In the genomic region with DNA sequence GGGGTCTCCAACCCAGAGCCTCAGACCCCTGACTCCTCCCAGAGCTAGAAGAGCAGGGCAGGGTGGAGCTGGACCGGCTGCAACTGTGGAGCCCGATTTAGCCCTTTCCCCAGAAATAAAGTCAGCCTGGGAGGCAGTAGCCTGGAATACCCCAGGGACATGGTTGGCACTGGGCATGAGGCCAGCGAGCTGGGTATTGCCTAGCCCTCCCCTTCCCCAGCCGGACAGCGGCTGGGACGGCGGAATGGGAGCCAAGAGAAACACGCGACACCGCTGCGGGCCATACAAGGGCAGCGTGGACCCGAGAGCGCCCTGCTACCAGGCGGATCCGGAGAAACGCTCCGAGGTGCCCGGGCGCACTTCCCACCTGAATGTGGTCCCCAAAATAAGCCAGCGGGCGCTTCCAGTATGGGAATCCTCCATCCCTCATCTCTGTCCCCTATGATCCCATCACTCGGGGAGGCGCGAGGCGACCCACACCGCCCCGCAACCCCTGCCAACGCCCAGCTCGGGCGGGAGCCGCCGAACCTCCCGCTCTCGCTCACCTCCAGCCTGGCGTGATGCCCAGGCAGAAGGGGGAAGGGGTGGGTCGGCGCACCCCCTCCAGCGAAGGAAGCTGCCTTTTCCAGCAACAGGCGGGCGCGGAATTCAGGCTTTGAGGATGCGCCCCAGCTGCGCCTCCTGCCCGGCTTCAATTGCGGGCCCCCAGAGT, we compare ENCODE assay signal across 8 cellular contexts.
DNase-seq lines count a peak whose midpoint lies in the region; ATAC-seq and TF ChIP-seq lines count a peak whose summit lies in the region.

No MANE protein-coding gene starts in this region.

- DNase-seq in DMS 273 (lab: John Stamatoyannopoulos, UW; ENCODE audit: unreplicated experiment), result peak; percentile 79
- peak in 48 of 56 donors; percentile 31 to 93 (median 74) for DNase-seq in amygdala (lab: John Stamatoyannopoulos, UW)
- no peak for DNase-seq in skeletal muscle cell (ENCODE audit: low read depth)
- DNase-seq in T1000 (lab: John Stamatoyannopoulos, UW), result no peak

- no peaks in the 10 kb centered on the region for H3K9me2 ChIP-seq in Loucy (replicated peaks; ENCODE audit: low read depth, low read length)

- H3F3A ChIP-seq in Loucy (ENCODE audit: low read depth), result no peaks in the 10 kb centered on the region

- H3K4me2 ChIP-seq in Loucy (ENCODE audit: low read depth, low read length, poor library complexity, severe bottlenecking), result peak overlapping the region; percentile 43

- H3K4me3 ChIP-seq in Loucy (ENCODE audit: low read length, poor library complexity, severe bottlenecking) (peak overlapping the region; percentile 38), iPS-11a (ENCODE audit: low read depth, low read length) (peak overlapping the region; percentile 72), skeletal muscle cell (ENCODE audit: low read depth, low read length) (peak overlapping the region; percentile 69)

- H3K79me2 ChIP-seq in Loucy (ENCODE audit: insufficient read depth, low read length), result no peaks in the 10 kb centered on the region

- H4K20me1 ChIP-seq in Loucy (ENCODE audit: insufficient read depth, low read length, poor library complexity, severe bottlenecking), result no peaks in the 10 kb centered on the region

- ATAC-seq in HG02840 (IDR thresholded peaks at IDR 0.05; ENCODE audit: low FRiP score, unreplicated experiment), result no peak
- ATAC-seq in HG03135 (IDR thresholded peaks at IDR 0.05; ENCODE audit: unreplicated experiment), result no peak

- H3K9ac ChIP-seq in Loucy (ENCODE audit: low read depth, low read length, poor library complexity, severe bottlenecking), result no peak overlapping the region

- peaks cover 6% of the 10 kb centered on the region for H3K27me3 ChIP-seq in Loucy (ENCODE audit: insufficient read depth, low read length, poor library complexity, severe bottlenecking)

- no peaks in the 10 kb centered on the region for H3K36me3 ChIP-seq in Loucy (ENCODE audit: insufficient read depth, low read length)

- no peaks in the 10 kb centered on the region for H3K9me3 ChIP-seq in Loucy (ENCODE audit: insufficient read depth, low read depth, low read length)

- peaks cover 11% of the 10 kb centered on the region for H3K4me1 ChIP-seq in Loucy (ENCODE audit: insufficient read depth, low read length, poor library complexity, severe bottlenecking)

- TF ChIP-seq CTCF in Loucy (conservative IDR thresholded peaks at IDR 0.05; ENCODE audit: low read length), result no peak

- no peak overlapping the region for H2AFZ ChIP-seq in Loucy (ENCODE audit: low read length)

Comparison
In these comparisons a context has a peak if more than half of its experiments do, and no peak if none do; other contexts are left out.
1. DNase-seq: peak in DMS 273 (single experiment) and amygdala (48 of 56); none in skeletal muscle cell (single experiment) and T1000 (single experiment).
2. Peak in every context shown above with its lines, with median percentiles within 50 percentile points of each other: H3K4me3 ChIP-seq.